ENCODE assay signal across 1 cellular context in the genomic region with DNA sequence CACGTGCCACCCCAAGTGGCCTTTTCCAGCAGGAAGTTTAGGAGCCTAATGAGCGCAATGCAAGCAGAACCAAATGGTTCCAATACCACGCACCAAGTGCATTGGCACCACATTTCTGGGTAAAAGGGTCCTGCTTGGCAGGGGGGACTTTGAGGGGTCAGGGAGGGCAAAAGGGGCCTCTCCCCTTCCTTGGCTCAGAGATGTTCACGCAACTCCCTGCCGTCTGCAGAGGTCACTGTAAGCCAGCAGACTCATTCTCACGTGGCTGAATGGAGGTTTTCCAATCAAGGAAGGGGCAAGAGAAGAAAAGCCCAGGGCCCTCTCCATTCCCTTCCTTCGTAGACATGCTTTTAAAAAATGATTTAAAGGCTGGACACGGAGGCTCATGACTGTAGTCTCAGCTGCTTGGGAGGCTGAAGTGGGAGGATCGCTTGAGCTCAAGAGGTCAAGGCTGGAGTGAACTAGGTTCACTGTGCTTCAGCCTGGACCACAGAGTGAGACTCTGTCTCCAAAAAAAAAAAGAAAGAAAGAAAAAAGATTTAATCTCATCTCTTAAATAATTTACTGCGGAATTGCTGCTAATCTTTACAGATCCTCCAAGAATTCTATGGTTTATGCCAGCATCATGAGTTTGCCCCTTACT.
A peak's percentile ranks its signal among the peaks of the same experiment; 100 is the strongest.
TF ChIP-seq lines count a peak whose summit lies in the region.

No MANE protein-coding gene starts in this region.

TF ChIP-seq in K562, 482 proteins besides CTCF, POLR2A, EP300 and RAD21 (continued from another document):
- TF ChIP-seq ELK1 (CRISPR knock-in tag; IDR thresholded peaks at IDR 0.05), result no peak
- TF ChIP-seq USF2 (CRISPR knock-in tag; IDR thresholded peaks at IDR 0.05), result no peak; the same call in 1 of the 2 replicates
- TF ChIP-seq CBFB (CRISPR knock-in tag; IDR thresholded peaks at IDR 0.05), result no peak
- TF ChIP-seq, protein P1, sequence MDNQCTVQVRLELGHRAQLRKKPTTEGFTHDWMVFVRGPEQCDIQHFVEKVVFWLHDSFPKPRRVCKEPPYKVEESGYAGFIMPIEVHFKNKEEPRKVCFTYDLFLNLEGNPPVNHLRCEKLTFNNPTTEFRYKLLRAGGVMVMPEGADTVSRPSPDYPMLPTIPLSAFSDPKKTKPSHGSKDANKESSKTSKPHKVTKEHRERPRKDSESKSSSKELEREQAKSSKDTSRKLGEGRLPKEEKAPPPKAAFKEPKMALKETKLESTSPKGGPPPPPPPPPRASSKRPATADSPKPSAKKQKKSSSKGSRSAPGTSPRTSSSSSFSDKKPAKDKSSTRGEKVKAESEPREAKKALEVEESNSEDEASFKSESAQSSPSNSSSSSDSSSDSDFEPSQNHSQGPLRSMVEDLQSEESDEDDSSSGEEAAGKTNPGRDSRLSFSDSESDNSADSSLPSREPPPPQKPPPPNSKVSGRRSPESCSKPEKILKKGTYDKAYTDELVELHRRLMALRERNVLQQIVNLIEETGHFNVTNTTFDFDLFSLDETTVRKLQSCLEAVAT (IDR thresholded peaks at IDR 0.05), result no peak
- TF ChIP-seq, protein P2, sequence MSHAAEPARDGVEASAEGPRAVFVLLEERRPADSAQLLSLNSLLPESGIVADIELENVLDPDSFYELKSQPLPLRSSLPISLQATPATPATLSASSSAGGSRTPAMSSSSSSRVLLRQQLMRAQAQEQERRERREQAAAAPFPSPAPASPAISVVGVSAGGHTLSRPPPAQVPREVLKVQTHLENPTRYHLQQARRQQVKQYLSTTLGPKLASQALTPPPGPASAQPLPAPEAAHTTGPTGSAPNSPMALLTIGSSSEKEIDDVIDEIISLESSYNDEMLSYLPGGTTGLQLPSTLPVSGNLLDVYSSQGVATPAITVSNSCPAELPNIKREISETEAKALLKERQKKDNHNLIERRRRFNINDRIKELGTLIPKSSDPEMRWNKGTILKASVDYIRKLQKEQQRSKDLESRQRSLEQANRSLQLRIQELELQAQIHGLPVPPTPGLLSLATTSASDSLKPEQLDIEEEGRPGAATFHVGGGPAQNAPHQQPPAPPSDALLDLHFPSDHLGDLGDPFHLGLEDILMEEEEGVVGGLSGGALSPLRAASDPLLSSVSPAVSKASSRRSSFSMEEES (CRISPR knock-in tag; IDR thresholded peaks at IDR 0.05), result no peak
- TF ChIP-seq SRF (CRISPR knock-in tag; IDR thresholded peaks at IDR 0.05), result no peak
- 0 out of 2 replicates have a peak, but pooled peaks have one; percentile 17 for TF ChIP-seq ARID2 (IDR thresholded peaks at IDR 0.05)
- TF ChIP-seq, protein P3, sequence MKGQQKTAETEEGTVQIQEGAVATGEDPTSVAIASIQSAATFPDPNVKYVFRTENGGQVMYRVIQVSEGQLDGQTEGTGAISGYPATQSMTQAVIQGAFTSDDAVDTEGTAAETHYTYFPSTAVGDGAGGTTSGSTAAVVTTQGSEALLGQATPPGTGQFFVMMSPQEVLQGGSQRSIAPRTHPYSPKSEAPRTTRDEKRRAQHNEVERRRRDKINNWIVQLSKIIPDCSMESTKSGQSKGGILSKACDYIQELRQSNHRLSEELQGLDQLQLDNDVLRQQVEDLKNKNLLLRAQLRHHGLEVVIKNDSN (CRISPR knock-in tag; IDR thresholded peaks at IDR 0.05), result peak; percentile 26; the same call in 1 of the 2 replicates
- TF ChIP-seq ZNF239 (CRISPR knock-in tag; IDR thresholded peaks at IDR 0.05), result no peak
- TF ChIP-seq BHLHE40 (IDR thresholded peaks at IDR 0.05; ENCODE audit: low read length), result peak; percentile 77
- TF ChIP-seq, protein P4, sequence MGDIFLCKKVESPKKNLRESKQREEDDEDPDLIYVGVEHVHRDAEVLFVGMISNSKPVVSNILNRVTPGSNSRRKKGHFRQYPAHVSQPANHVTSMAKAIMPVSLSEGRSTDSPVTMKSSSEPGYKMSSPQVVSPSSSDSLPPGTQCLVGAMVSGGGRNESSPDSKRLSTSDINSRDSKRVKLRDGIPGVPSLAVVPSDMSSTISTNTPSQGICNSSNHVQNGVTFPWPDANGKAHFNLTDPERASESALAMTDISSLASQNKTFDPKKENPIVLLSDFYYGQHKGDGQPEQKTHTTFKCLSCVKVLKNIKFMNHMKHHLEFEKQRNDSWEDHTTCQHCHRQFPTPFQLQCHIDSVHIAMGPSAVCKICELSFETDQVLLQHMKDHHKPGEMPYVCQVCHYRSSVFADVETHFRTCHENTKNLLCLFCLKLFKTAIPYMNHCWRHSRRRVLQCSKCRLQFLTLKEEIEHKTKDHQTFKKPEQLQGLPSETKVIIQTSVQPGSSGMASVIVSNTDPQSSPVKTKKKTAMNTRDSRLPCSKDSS (IDR thresholded peaks at IDR 0.05; ENCODE audit: low read depth, partially characterized antibody), result no peak
- TF ChIP-seq GABPB1 (CRISPR knock-in tag; IDR thresholded peaks at IDR 0.05), result no peak
- TF ChIP-seq FOXK1 (CRISPR knock-in tag; IDR thresholded peaks at IDR 0.05; ENCODE audit: borderline replicate concordance), result no peak
- TF ChIP-seq ZBTB12 (CRISPR knock-in tag; IDR thresholded peaks at IDR 0.05), result no peak
TF ChIP-seq in K562: peak in this region for 13.
